In genomic region chr5:14728109-14728938, GRCh38 we compare ENCODE assay signal across 11 cellular contexts.
DNase-seq lines count a peak whose midpoint lies in the region; ATAC-seq and TF ChIP-seq lines count a peak whose summit lies in the region.
"Had no signal": no experiment of that assay in that cellular context is flagged by ENCODE, and none has a peak within 500 bp of the region (broad histone marks: within the 10 kb centered on the region; RNA-seq: fewer than 3 reads in every experiment).

No MANE protein-coding gene starts in this region.

- H4K20me1 ChIP-seq in osteoblast (ENCODE audit: insufficient read depth, low read length): no peaks in the 10 kb centered on the region

- POLR2A ChIA-PET in T-cell (lab: Charles Lee): no interaction called here

- peak overlapping the region; percentile 23 to 52 for H3K27ac Mint-ChIP-seq in T-cell
- H3K27ac Mint-ChIP-seq: activated CD4-positive, alpha-beta T cell treated with anti-CD3 and anti-CD28 coated beads, Interleukin-2, amount 10 ng/mL, durations not matched to agents 7 days and 5 days had no signal

- H3K4me3 ChIP-seq in H7 (ENCODE audit: insufficient read depth, low read depth, low read length) (no peak overlapping the region), osteoblast (ENCODE audit: insufficient read depth, low read length) (no peak overlapping the region)
- H3K4me3 ChIP-seq: SK-N-MC had no signal

- H3K4me1 ChIP-seq in osteoblast (ENCODE audit: insufficient read depth, low read length): peaks cover 22% of the 10 kb centered on the region

- no peak overlapping the region for H2AFZ ChIP-seq in osteoblast (ENCODE audit: low read length)

- CTCF ChIA-PET in T-cell (lab: Charles Lee): interaction anchor here (0.6 to 4.4 kb wide), 12 partner anchors 9 to 288 kb away, joined by 3 to 26 read pairs (median 4); no protein-coding TSS in a partner anchor

- H3K4me2 ChIP-seq in osteoblast (ENCODE audit: insufficient read depth, low read length): no peak overlapping the region
- H3K4me2 ChIP-seq: KMS-11 had no signal

- no peaks in the 10 kb centered on the region for H3K27me3 Mint-ChIP-seq in T-cell
- H3K27me3 Mint-ChIP-seq: activated CD4-positive, alpha-beta T cell treated with anti-CD3 and anti-CD28 coated beads, Interleukin-2, amount 10 ng/mL, durations not matched to agents 7 days and 5 days had no signal

- peaks cover 44% of the 10 kb centered on the region for H3K36me3 Mint-ChIP-seq in T-cell

- DNase-seq in H7 (peak; percentile 83), T-cell (no peak), iPS DF 19.7 (ENCODE audit: low read depth, low spot score) (peak; percentile 90), osteoblast (ENCODE audit: insufficient read length, low spot score, missing footprints) (no peak), SKM-1 treated with dmso at 0.1 percent for 144 hours (lab: John Stamatoyannopoulos, UW; ENCODE audit: unreplicated experiment) (no peak), AG20443 (ENCODE audit: low spot score) (no peak)

- no peaks in the 10 kb centered on the region for H3K27me3 ChIP-seq in H7 (ENCODE audit: control insufficient read depth, insufficient read depth, low read length)
- no peaks in the 10 kb centered on the region for H3K27me3 ChIP-seq in osteoblast (ENCODE audit: insufficient read depth, low read length)

- peaks cover 0 to 15% (median 12%) of the 10 kb centered on the region in 3 donors for H3K4me1 Mint-ChIP-seq in T-cell

- H3K27ac ChIP-seq in osteoblast (ENCODE audit: low read depth, low read length): peak overlapping the region; percentile 66
- H3K27ac ChIP-seq: KMS-11, SK-N-MC had no signal

- no peak for TF ChIP-seq CTCF in osteoblast (IDR thresholded peaks at IDR 0.05; ENCODE audit: extremely low read depth, low read depth, low read length)

- no peaks in the 10 kb centered on the region for H3K79me2 ChIP-seq in osteoblast (ENCODE audit: insufficient read depth, low read length)

- H3K36me3 ChIP-seq in H7 (replicated peaks; ENCODE audit: control insufficient read depth, insufficient read depth, low read length): no peaks in the 10 kb centered on the region
- peaks cover 48% of the 10 kb centered on the region for H3K36me3 ChIP-seq in osteoblast (ENCODE audit: insufficient read depth, low read length)

- H3K4me3 Mint-ChIP-seq in T-cell: no peak overlapping the region
- H3K4me3 Mint-ChIP-seq: activated CD4-positive, alpha-beta T cell treated with anti-CD3 and anti-CD28 coated beads, Interleukin-2, amount 10 ng/mL, durations not matched to agents 7 days and 5 days had no signal

- H3K9me3 ChIP-seq in osteoblast (ENCODE audit: low read depth, low read length): no peaks in the 10 kb centered on the region

- no peaks in the 10 kb centered on the region for H3K9me3 Mint-ChIP-seq in T-cell
- H3K9me3 Mint-ChIP-seq: activated CD4-positive, alpha-beta T cell treated with anti-CD3 and anti-CD28 coated beads, Interleukin-2, amount 10 ng/mL, durations not matched to agents 7 days and 5 days had no signal

- ATAC-seq in T-cell (replicated peaks in 1 of 4) (no peak), HG02852 (IDR thresholded peaks at IDR 0.05; ENCODE audit: unreplicated experiment) (no peak), GM21825 (IDR thresholded peaks at IDR 0.05; ENCODE audit: unreplicated experiment) (no peak)

Comparison
In these comparisons a context has a peak if more than half of its experiments do, and no peak if none do; other contexts are left out.
1. DNase-seq: peak in H7 (single experiment) and iPS DF 19.7 (single experiment); none in T-cell (0 of 34), osteoblast (single experiment), SKM-1 treated with dmso at 0.1 percent for 144 hours (single experiment) and AG20443 (single experiment).